Comparison of ENCODE assay signal across 8 cellular contexts in genomic region chr11:1307998-1308744, GRCh38. TPM values are rescaled to one million over a fixed set of nuclear protein-coding genes. Genes with fewer than 3 reads are reported as not detected.
DNase-seq lines count a peak whose midpoint lies in the region; ATAC-seq and TF ChIP-seq lines count a peak whose summit lies in the region.

No MANE protein-coding gene starts in this region.

- peaks cover 2% of the 10 kb centered on the region for H3K36me3 Mint-ChIP-seq in activated T-cell treated with anti-CD3 and anti-CD28 coated beads, Interleukin-2, amount 50 U/mL, for 4 hours (ENCODE audit: insufficient read depth)

- WGBS in tibial nerve, 2 donors = 64% methylated on average over 19 to 21 of the region's 21 CpGs

- peaks cover 10% of the 10 kb centered on the region for H3K36me3 ChIP-seq in adipocyte (ENCODE audit: control insufficient read depth, insufficient read depth, low read length, severe bottlenecking)
- no peaks in the 10 kb centered on the region for H3K36me3 ChIP-seq in kidney epithelial cell (ENCODE audit: control insufficient read depth, insufficient read depth, low read length)
- peaks cover 0 to 14% (median 0%) of the 10 kb centered on the region in 3 donors for H3K36me3 ChIP-seq in tibial nerve

- peak overlapping the region; percentile 95 for H3K9ac ChIP-seq in adipocyte (ENCODE audit: low read length)

- peaks cover 11% of the 10 kb centered on the region for H3K9me3 Mint-ChIP-seq in activated T-cell treated with anti-CD3 and anti-CD28 coated beads, Interleukin-2, amount 50 U/mL, for 4 hours

- no peak for ATAC-seq in activated T-cell treated with anti-CD3 and anti-CD28 coated beads, Interleukin-2, amount 50 U/mL, for 4 hours

- TF ChIP-seq POLR2A in tibial nerve (IDR thresholded peaks at IDR 0.05) = no peak

- H3K4me1 Mint-ChIP-seq in activated T-cell treated with anti-CD3 and anti-CD28 coated beads, Interleukin-2, amount 50 U/mL, for 4 hours (ENCODE audit: low read depth) = peaks cover 49% of the 10 kb centered on the region

- peak overlapping the region; percentile 92 to 98 (median 96) for H3K27ac ChIP-seq in tibial nerve

- TF ChIP-seq CTCF in kidney epithelial cell (IDR thresholded peaks at IDR 0.05; ENCODE audit: insufficient read depth, low read length, poor library complexity, severe bottlenecking) (no peak), tibial nerve (IDR thresholded peaks at IDR 0.05) (no peak)

- no peak for TF ChIP-seq EP300 in tibial nerve (IDR thresholded peaks at IDR 0.05)

- H3K27me3 Mint-ChIP-seq in activated T-cell treated with anti-CD3 and anti-CD28 coated beads, Interleukin-2, amount 50 U/mL, for 4 hours (ENCODE audit: low read depth) = peaks cover 2% of the 10 kb centered on the region

- peak overlapping the region; percentile 77 for H3K4me3 Mint-ChIP-seq in activated T-cell treated with anti-CD3 and anti-CD28 coated beads, Interleukin-2, amount 50 U/mL, for 4 hours

- peak overlapping the region; percentile 85 for H3K4me3 ChIP-seq in adipocyte (ENCODE audit: low read length)
- H3K4me3 ChIP-seq in kidney epithelial cell (ENCODE audit: low read depth, low read length) = peak overlapping the region; percentile 81
- peak overlapping the region; percentile 74 to 89 (median 87) for H3K4me3 ChIP-seq in tibial nerve

- H3K9me3 ChIP-seq in adipocyte (ENCODE audit: control insufficient read depth, low read length) (peaks cover 14% of the 10 kb centered on the region), tibial nerve (peaks cover 0 to 6% (median 0%) of the 10 kb centered on the region in 4 donors)

- no peaks in the 10 kb centered on the region for H3K27me3 ChIP-seq in adipocyte (replicated peaks; ENCODE audit: control insufficient read depth, insufficient read depth, low read length)
- no peaks in the 10 kb centered on the region for H3K27me3 ChIP-seq in kidney epithelial cell (ENCODE audit: control insufficient read depth, insufficient read depth, low read length)
- H3K27me3 ChIP-seq in tibial nerve = no peaks in the 10 kb centered on the region

- H3K4me1 ChIP-seq in adipocyte (ENCODE audit: control insufficient read depth, insufficient read depth, low read length) = peaks cover 24% of the 10 kb centered on the region
- H3K4me1 ChIP-seq in tibial nerve = peaks cover 0 to 73% (median 45%) of the 10 kb centered on the region in 4 donors

- DNase-seq in activated T-cell treated with anti-CD3 and anti-CD28 coated beads, Interleukin-2, amount 50 U/mL, for 4 hours = no peak
- DNase-seq in activated T-cell treated with anti-CD3 and anti-CD28 coated beads, Interleukin-2, amount 50 U/mL, for 1 hour = no peak
- DNase-seq in adipocyte (ENCODE audit: low read depth) (peak; percentile 15), kidney epithelial cell (ENCODE audit: low read depth) (no peak), tibial nerve (ENCODE audit: low spot score in 2 of 2) (no peak), D341Med (ENCODE audit: low spot score) (no peak), 8988T (no peak)
- no peak for DNase-seq in stimulated activated CD4-positive, alpha-beta T cell treated with anti-CD3 and anti-CD28 coated beads, Interleukin-4, amount 100 ng/mL, for 4 hours

RNA-seq across cellular contexts. Expression of gene TOLLIP, which starts 1.3 kb away (rescaled TPM):
- 10 to 100 TPM; 38.0 to 45.9 (median 44.3) TPM for total RNA-seq in activated T-cell treated with anti-CD3 and anti-CD28 coated beads, Interleukin-2, amount 50 U/mL, for 4 hours
- total RNA-seq in kidney epithelial cell (55.3 and 68.0 TPM in 2 replicates), tibial nerve (10 to 100 TPM; 50.9 to 89.0 (median 54.9) TPM)
